2 cellular contexts compared by ENCODE assay signal in genomic region chr18:48356151-48356745, GRCh38.
TF ChIP-seq lines count a peak whose summit lies in the region.

No MANE protein-coding gene starts in this region.

TF ChIP-seq in GM23338, 12 proteins besides CTCF, POLR2A, EP300 and RAD21:
- TF ChIP-seq POLR2AphosphoS5 (IDR thresholded peaks at IDR 0.05; ENCODE audit: low read depth): no peak
- no peak for TF ChIP-seq EZH2 (IDR thresholded peaks at IDR 0.05; ENCODE audit: low read depth, unreplicated experiment)
- no peak for TF ChIP-seq ETS1 (IDR thresholded peaks at IDR 0.05)
- no peak for TF ChIP-seq ZNF114 (CRISPR knock-in tag; IDR thresholded peaks at IDR 0.05)
TF ChIP-seq in GM23338: peak in this region for 0.

TF ChIP-seq in H1, 55 proteins besides CTCF, POLR2A, EP300 and RAD21:
- TF ChIP-seq SRF (IDR thresholded peaks at IDR 0.05; ENCODE audit: low read depth, low read length): no peak
- TF ChIP-seq CHD2 (IDR thresholded peaks at IDR 0.05; ENCODE audit: low read length): no peak
- no peak for TF ChIP-seq KDM4A (IDR thresholded peaks at IDR 0.05; ENCODE audit: low read depth, low read length, severe bottlenecking)
- TF ChIP-seq POU5F1 (IDR thresholded peaks at IDR 0.05; ENCODE audit: low read depth, low read length): no peak
- TF ChIP-seq HDAC6 (IDR thresholded peaks at IDR 0.05; ENCODE audit: low read depth, low read length): no peak
- no peak for TF ChIP-seq FOSL1 (IDR thresholded peaks at IDR 0.05; ENCODE audit: insufficient read depth, low read depth, low read length)
- no peak for TF ChIP-seq SP1 (IDR thresholded peaks at IDR 0.05; ENCODE audit: low read depth, low read length)
- no peak for TF ChIP-seq CBX5 (IDR thresholded peaks at IDR 0.05; ENCODE audit: low read depth, low read length)
- TF ChIP-seq ATF2 (IDR thresholded peaks at IDR 0.05; ENCODE audit: low read length): no peak
- TF ChIP-seq RFX5 (IDR thresholded peaks at IDR 0.05; ENCODE audit: borderline replicate concordance, low read depth, low read length): no peak
- no peak for TF ChIP-seq JUN (IDR thresholded peaks at IDR 0.05; ENCODE audit: low read depth, low read length)
- no peak for TF ChIP-seq BRCA1 (IDR thresholded peaks at IDR 0.05; ENCODE audit: low read depth, low read length)
TF ChIP-seq in H1: peak in this region for 0.
